ENCODE assay signal across 8 cellular contexts in the genomic region with DNA sequence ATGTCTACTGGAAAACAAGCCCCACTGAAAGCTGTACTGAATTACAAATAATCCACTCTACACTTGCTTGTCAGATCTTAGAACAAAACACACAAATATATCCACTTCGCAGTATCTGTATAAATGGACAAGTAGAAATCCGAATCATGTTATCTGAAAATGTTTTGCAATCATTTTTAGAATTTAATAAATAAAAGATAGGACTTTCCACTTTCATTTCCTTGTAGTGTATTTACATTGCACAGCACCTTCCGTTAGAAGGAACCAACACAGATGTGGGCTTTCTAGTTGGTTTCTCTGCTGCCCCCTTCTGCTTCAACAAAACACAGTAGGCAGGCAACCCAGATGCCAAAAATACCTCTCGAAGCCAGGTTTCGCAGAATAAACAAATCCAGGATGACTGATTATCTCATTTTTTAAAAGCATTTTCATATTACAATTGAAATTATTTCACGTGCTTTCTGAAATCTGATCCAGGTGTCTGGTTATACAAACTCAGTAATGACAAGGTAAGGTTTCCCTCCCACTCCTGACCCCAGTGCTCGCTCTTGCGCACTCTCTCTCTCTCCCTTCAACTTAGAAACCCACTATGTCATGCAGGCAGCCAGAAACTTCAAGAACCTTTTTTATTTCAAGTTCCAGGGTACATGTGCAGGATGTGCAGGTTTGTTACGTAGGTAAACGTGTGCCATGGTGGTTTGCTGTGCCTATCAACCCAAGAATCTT.
DNase-seq lines count a peak whose midpoint lies in the region; ATAC-seq lines count a peak whose summit lies in the region.

No MANE protein-coding gene starts in this region.

- intact Hi-C loops in left ventricle myocardium superior (cut with micrococcal nuclease): no loop called here

- H3K4me3 ChIP-seq in Jurkat, Clone E6-1 (ENCODE audit: low read length): no peak overlapping the region

- DNase-seq in NCI-H1105 treated with DMSO at 0.1 percent for 48 hours (lab: John Stamatoyannopoulos, UW): peak; percentile 15
- DNase-seq in NCI-H1105 (lab: John Stamatoyannopoulos, UW): no peak
- DNase-seq in Jurkat, Clone E6-1 (ENCODE audit: low read depth, low spot score): peak; percentile 36
- peak; percentile 70 for DNase-seq in RPMI8226
- no peak for DNase-seq in left ventricle myocardium superior
- peak; percentile 1 to 8 for DNase-seq in stimulated activated CD4-positive, alpha-beta T cell treated with anti-CD3 and anti-CD28 coated beads, Interleukin-2, amount 100 ng/mL, for 48 hours

- H3K36me3 Mint-ChIP-seq in activated naive CD8-positive, alpha-beta T cell: peaks cover 9% of the 10 kb centered on the region

- H3K9me3 Mint-ChIP-seq in activated naive CD8-positive, alpha-beta T cell (ENCODE audit: low read depth): no peaks in the 10 kb centered on the region

- H3K27ac Mint-ChIP-seq in activated naive CD8-positive, alpha-beta T cell: peak overlapping the region; percentile 92

- ATAC-seq in GM21786 (IDR thresholded peaks at IDR 0.05; ENCODE audit: unreplicated experiment) (peak; percentile 92), left ventricle myocardium superior (peak; percentile 68)

- H3K27me3 Mint-ChIP-seq in activated naive CD8-positive, alpha-beta T cell: no peaks in the 10 kb centered on the region

- peak overlapping the region; percentile 80 for H3K4me3 Mint-ChIP-seq in activated naive CD8-positive, alpha-beta T cell

- H3K4me1 Mint-ChIP-seq in activated naive CD8-positive, alpha-beta T cell (ENCODE audit: low read depth): peaks cover 23% of the 10 kb centered on the region

Comparison
In these comparisons a context has a peak if more than half of its experiments do, and no peak if none do; other contexts are left out.
1. DNase-seq: peak in NCI-H1105 treated with DMSO at 0.1 percent for 48 hours (single experiment), Jurkat, Clone E6-1 (single experiment), RPMI8226 (single experiment) and stimulated activated CD4-positive, alpha-beta T cell treated with anti-CD3 and anti-CD28 coated beads, Interleukin-2, amount 100 ng/mL, for 48 hours (2 of 2); none in NCI-H1105 (single experiment) and left ventricle myocardium superior (single experiment).